In genomic region chr19:50423279-50424113, GRCh38 we compare ENCODE assay signal across 29 cellular contexts. TPM values are rescaled to one million over a fixed set of nuclear protein-coding genes. Genes with fewer than 3 reads are reported as not detected.
DNase-seq lines count a peak whose midpoint lies in the region; FAIRE-seq and TF ChIP-seq lines count a peak whose summit lies in the region.
"Had no signal": no experiment of that assay in that cellular context is flagged by ENCODE, and none has a peak within 500 bp of the region (broad histone marks: within the 10 kb centered on the region; RNA-seq: fewer than 3 reads in every experiment).

No MANE protein-coding gene starts in this region.

- H3K4me3 Mint-ChIP-seq in dendritic cell treated with granulocyte-macrophage colony-stimulating factor and Interleukin-4, amounts not matched to agents 40 ng/mL and 50 ng/mL, for 4 days, result no peak overlapping the region
- no peak overlapping the region for H3K4me3 Mint-ChIP-seq in neural progenitor cell
- H3K4me3 Mint-ChIP-seq: activated CD8-positive, alpha-beta memory T cell treated with anti-CD3 and anti-CD28 coated beads, Interleukin-2, amount 10 ng/mL, durations not matched to agents 7 days and 5 days; activated naive CD8-positive, alpha-beta T cell treated with anti-CD3 and anti-CD28 coated beads, Interleukin-2, amount 50 U/mL, for 24 hours; effector memory CD8-positive, alpha-beta T cell; T-helper 1 cell treated with Interleukin-12 subunit alpha and Interleukin-12 subunit beta and Interleukin-4 antibody, amounts not matched to agents 30 μg/mL and 1 μg/mL, for 36 hours had no signal

- POLR2A ChIA-PET in HEK293 (lab: Yijun Ruan, JAX), result interaction anchor here (0.6 kb wide), 1 partner anchor 230 kb away, joined by 3 read pairs; no protein-coding TSS in a partner anchor

- H3K4me1 ChIP-seq in HEK293 (ENCODE audit: control insufficient read depth, insufficient read depth, low read length) (no peaks in the 10 kb centered on the region), small intestine (ENCODE audit: control insufficient read depth in 2 of 2, insufficient read depth in 1 of 2, low read depth in 1 of 2, low read length in 1 of 2) (no peaks in the 10 kb centered on the region), neural progenitor cell (peaks cover 6% of the 10 kb centered on the region)
- H3K4me1 ChIP-seq: colonic mucosa, HAP-1 had no signal

- H3K27ac ChIP-seq in HEK293 (ENCODE audit: extremely low read depth, low read depth, low read length) (no peak overlapping the region), small intestine (ENCODE audit: low read depth in 1 of 2, low read length in 1 of 2) (no peak overlapping the region), neural progenitor cell (no peak overlapping the region)
- H3K27ac ChIP-seq: BLaER1, colonic mucosa, HL-60, pancreas, tibial nerve had no signal

- H3K4me1 Mint-ChIP-seq in dendritic cell treated with granulocyte-macrophage colony-stimulating factor and Interleukin-4, amounts not matched to agents 40 ng/mL and 50 ng/mL, for 4 days (ENCODE audit: low read depth), result peaks cover 24% of the 10 kb centered on the region
- H3K4me1 Mint-ChIP-seq in neural progenitor cell, result peaks cover 10% of the 10 kb centered on the region

- 67 to 75% (median 67%) methylated on average over 20 to 22 of the region's 22 CpGs for WGBS in small intestine, 3 donors

- H3K36me3 ChIP-seq in HEK293 (ENCODE audit: control insufficient read depth in 2 of 2, insufficient read depth in 1 of 2, low read length in 2 of 2) (no peaks in the 10 kb centered on the region), small intestine (ENCODE audit: control insufficient read depth in 2 of 2, insufficient read depth in 2 of 2, low read length in 2 of 2) (no peaks in the 10 kb centered on the region), neural progenitor cell (no peaks in the 10 kb centered on the region)
- H3K36me3 ChIP-seq: colonic mucosa, HAP-1, pancreas, tibial nerve had no signal

- no peaks in the 10 kb centered on the region for H3K9me3 ChIP-seq in HEK293 (ENCODE audit: control insufficient read depth, insufficient read depth, low read depth, low read length)
- no peaks in the 10 kb centered on the region for H3K9me3 ChIP-seq in small intestine (ENCODE audit: control insufficient read depth, low read depth)
- H3K9me3 ChIP-seq in neural progenitor cell (ENCODE audit: low read depth), result no peaks in the 10 kb centered on the region
- H3K9me3 ChIP-seq: BLaER1, colonic mucosa, HAP-1, pancreas, tibial nerve had no signal

- no peak overlapping the region for H3K9ac ChIP-seq in neural progenitor cell
- H3K9ac ChIP-seq: BLaER1 had no signal

- H4K20me1 ChIP-seq in neural progenitor cell (ENCODE audit: low read depth), result no peaks in the 10 kb centered on the region
- H4K20me1 ChIP-seq: BLaER1 had no signal

- H2AFZ ChIP-seq in neural progenitor cell (replicated peaks), result no peak overlapping the region

- no peaks in the 10 kb centered on the region for H3F3A ChIP-seq in neural progenitor cell (ENCODE audit: low read depth)

- no peak for FAIRE-seq in small intestine (lab: Jason Lieb, UNC)
- FAIRE-seq: GM12892, pancreas, TTC549 had no signal

- TF ChIP-seq CTCF in HEK293 (tag by site-specific recombination; IDR thresholded peaks at IDR 0.05) (no peak), neural progenitor cell (IDR thresholded peaks at IDR 0.05) (no peak)

- peaks cover 24% of the 10 kb centered on the region for H3K27me3 Mint-ChIP-seq in dendritic cell treated with granulocyte-macrophage colony-stimulating factor and Interleukin-4, amounts not matched to agents 40 ng/mL and 50 ng/mL, for 4 days
- H3K27me3 Mint-ChIP-seq in neural progenitor cell (ENCODE audit: insufficient read depth, low read depth), result peaks cover 17% of the 10 kb centered on the region

- H3K79me2 ChIP-seq in neural progenitor cell (ENCODE audit: low read depth), result no peaks in the 10 kb centered on the region

- DNase-seq in small intestine (peak; percentile 18), neural progenitor cell (ENCODE audit: low spot score) (no peak), anterior cingulate cortex (lab: John Stamatoyannopoulos, UW) (no peak)
- DNase-seq: activated CD8-positive, alpha-beta memory T cell treated with anti-CD3 and anti-CD28 coated beads, Interleukin-2, amount 10 ng/mL, durations not matched to agents 7 days and 5 days; activated naive CD8-positive, alpha-beta T cell treated with anti-CD3 and anti-CD28 coated beads, Interleukin-2, amount 50 U/mL, for 24 hours; activated T-cell treated with anti-CD3 and anti-CD28 coated beads, Interleukin-2, amount 50 U/mL, for 48 hours; colonic mucosa; DMS153; effector memory CD8-positive, alpha-beta T cell; erythroblast; NCI-H1417; NCI-H2029 treated with DMSO at 0.1 percent for 48 hours; NCI-H524 treated with DMSO at 0.1 percent for 48 hours; NK-92 treated with Interleukin-12 subunit alpha and Interleukin-12 subunit beta, amount 100 ng/mL, for 24 hours; Right ventricle myocardium superior; stimulated activated CD4-positive, alpha-beta T cell treated with anti-CD3 and anti-CD28 coated beads, Interleukin-2, amount 100 ng/mL, for 24 hours; stimulated activated CD8-positive, alpha-beta memory T cell treated with anti-CD3 and anti-CD28 coated beads, Interleukin-4, amount 100 ng/mL, for 48 hours had no signal

- intact Hi-C loops in dendritic cell treated with granulocyte-macrophage colony-stimulating factor and Interleukin-4, amounts not matched to agents 40 ng/mL and 50 ng/mL, for 4 days (cut with micrococcal nuclease), result no loop called here

- H3K4me2 ChIP-seq in neural progenitor cell, result no peak overlapping the region
- H3K4me2 ChIP-seq: BLaER1 had no signal

- CTCF ChIA-PET in HEK293 (lab: Yijun Ruan, JAX), result interaction anchor here (0.7 to 2.4 kb wide), 4 partner anchors 8 to 37 kb away, joined by 3 to 12 read pairs (median 4); no protein-coding TSS in a partner anchor

- no peaks in the 10 kb centered on the region for H3K9me3 Mint-ChIP-seq in dendritic cell treated with granulocyte-macrophage colony-stimulating factor and Interleukin-4, amounts not matched to agents 40 ng/mL and 50 ng/mL, for 4 days
- H3K9me3 Mint-ChIP-seq in neural progenitor cell, result no peaks in the 10 kb centered on the region
- H3K9me3 Mint-ChIP-seq: activated naive CD8-positive, alpha-beta T cell treated with anti-CD3 and anti-CD28 coated beads, Interleukin-2, amount 50 U/mL, for 24 hours; effector memory CD8-positive, alpha-beta T cell; T-helper 1 cell treated with Interleukin-12 subunit alpha and Interleukin-12 subunit beta and Interleukin-4 antibody, amounts not matched to agents 30 μg/mL and 1 μg/mL, for 36 hours had no signal

- H3K4me3 ChIP-seq in HEK293 (ENCODE audit: low read depth, low read length), result no peak overlapping the region
- H3K4me3 ChIP-seq in small intestine (ENCODE audit: low read depth in 1 of 2, low read length in 2 of 2), result no peak overlapping the region
- no peak overlapping the region for H3K4me3 ChIP-seq in neural progenitor cell
- H3K4me3 ChIP-seq: BLaER1, colonic mucosa, HAP-1, pancreas, tibial nerve had no signal

- H3K27me3 ChIP-seq in small intestine (ENCODE audit: control insufficient read depth in 2 of 2, insufficient read depth in 2 of 2, low read length in 2 of 2) (peaks cover 0 to 7% of the 10 kb centered on the region in 2 donors), neural progenitor cell (peaks cover 38% of the 10 kb centered on the region)
- H3K27me3 ChIP-seq: BLaER1, pancreas had no signal

- H3K27ac Mint-ChIP-seq in dendritic cell treated with granulocyte-macrophage colony-stimulating factor and Interleukin-4, amounts not matched to agents 40 ng/mL and 50 ng/mL, for 4 days, result peak overlapping the region; percentile 54
- H3K27ac Mint-ChIP-seq in neural progenitor cell, result no peak overlapping the region
- H3K27ac Mint-ChIP-seq: activated CD8-positive, alpha-beta memory T cell treated with anti-CD3 and anti-CD28 coated beads, Interleukin-2, amount 10 ng/mL, durations not matched to agents 7 days and 5 days; activated naive CD8-positive, alpha-beta T cell treated with anti-CD3 and anti-CD28 coated beads, Interleukin-2, amount 50 U/mL, for 24 hours; effector memory CD8-positive, alpha-beta T cell; T-helper 1 cell treated with Interleukin-12 subunit alpha and Interleukin-12 subunit beta and Interleukin-4 antibody, amounts not matched to agents 30 μg/mL and 1 μg/mL, for 36 hours had no signal

- peaks cover 4% of the 10 kb centered on the region for H3K36me3 Mint-ChIP-seq in dendritic cell treated with granulocyte-macrophage colony-stimulating factor and Interleukin-4, amounts not matched to agents 40 ng/mL and 50 ng/mL, for 4 days (ENCODE audit: low read depth)
- H3K36me3 Mint-ChIP-seq in neural progenitor cell, result no peaks in the 10 kb centered on the region

TF ChIP-seq in HEK293, 187 proteins besides CTCF, POLR2A, EP300 and RAD21:
- TF ChIP-seq ZNF514 (tag by site-specific recombination; IDR thresholded peaks at IDR 0.05), result no peak
- TF ChIP-seq ZNF114 (tag by site-specific recombination; IDR thresholded peaks at IDR 0.05), result no peak
- TF ChIP-seq KLF10 (tag by site-specific recombination; IDR thresholded peaks at IDR 0.05), result no peak
- TF ChIP-seq ZNF768 (tag by site-specific recombination; IDR thresholded peaks at IDR 0.05), result peak; percentile 58; the same call in 1 of the 2 replicates
- no peak for TF ChIP-seq YY1 (tag by site-specific recombination; IDR thresholded peaks at IDR 0.05)

RNA-seq across cellular contexts. Expression of gene SPIB, which starts 4.8 kb away (rescaled TPM):
- 10 to 100 TPM; 16.6 to 44.3 (median 33.3) TPM for polyA plus RNA-seq in small intestine
- total RNA-seq in neural progenitor cell (ENCODE audit: low replicate concordance), result 0.31 TPM in 1 of 2 replicates, not detected in the other
- total RNA-seq: cardiac septum, Right ventricle myocardium superior had no signal
- polyA plus RNA-seq: neural cell had no signal

RNA-seq across cellular contexts. Expression of gene MYBPC2, which starts 9.2 kb away (rescaled TPM):
- under 1 TPM in 1 of 3 donors, not detected in 2; 0.27 TPM for polyA plus RNA-seq in small intestine
- 0.65 and 0.77 TPM in 2 replicates for total RNA-seq in neural progenitor cell (ENCODE audit: low replicate concordance)
- total RNA-seq: activated CD8-positive, alpha-beta memory T cell treated with anti-CD3 and anti-CD28 coated beads, Interleukin-2, amount 10 ng/mL, durations not matched to agents 7 days and 5 days; cardiac septum; colonic mucosa; Right ventricle myocardium superior had no signal
- polyA plus RNA-seq: neural cell had no signal

RNA-seq across cellular contexts. Expression of gene POLD1, which starts 39.3 kb away (rescaled TPM):
- polyA plus RNA-seq in small intestine, result 10 to 100 TPM; 28.1 to 34.0 (median 33.1) TPM
- 36.7 and 123 TPM in 2 replicates for total RNA-seq in neural progenitor cell (ENCODE audit: low replicate concordance)

RNA-seq across cellular contexts. Expression of gene NR1H2, which starts 47.2 kb away (rescaled TPM):
- 10 to 100 TPM; 55.1 to 78.4 (median 70.2) TPM for polyA plus RNA-seq in small intestine
- total RNA-seq in neural progenitor cell (ENCODE audit: low replicate concordance), result 25.4 and 47.2 TPM in 2 replicates

RNA-seq across cellular contexts. Expression of gene EMC10, which starts 52.8 kb away (rescaled TPM):
- 100 to 1,000 TPM in 1 of 3 donors, 10 to 100 TPM in 2; 53.7 to 160 (median 71.3) TPM for polyA plus RNA-seq in small intestine
- 32.9 and 127 TPM in 2 replicates for total RNA-seq in neural progenitor cell (ENCODE audit: low replicate concordance)
